ENCODE assay signal across 11 cellular contexts in the genomic region with DNA sequence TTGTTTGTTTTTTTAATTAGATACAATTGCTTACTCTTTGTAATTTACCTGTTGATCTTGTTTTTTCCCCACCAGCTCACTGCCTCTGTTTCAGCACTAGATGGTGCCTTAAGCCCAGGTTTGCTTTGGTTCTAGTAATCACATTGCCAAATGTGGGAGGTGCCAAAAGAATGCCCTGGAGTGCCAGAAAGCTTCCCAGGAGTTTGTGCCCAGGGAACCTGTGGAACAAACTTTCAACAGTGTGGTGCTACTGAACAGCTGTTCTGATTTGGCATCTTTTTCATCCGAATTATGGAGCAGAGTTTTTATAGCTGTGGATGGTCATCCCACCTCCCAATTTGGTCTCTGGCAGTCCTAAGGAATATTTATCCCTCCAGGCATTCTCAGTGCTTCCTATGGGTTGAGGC.
DNase-seq lines count a peak whose midpoint lies in the region; ATAC-seq and TF ChIP-seq lines count a peak whose summit lies in the region.
"Had no signal": no experiment of that assay in that cellular context is flagged by ENCODE, and none has a peak within 500 bp of the region (broad histone marks: within the 10 kb centered on the region; RNA-seq: fewer than 3 reads in every experiment).

No MANE protein-coding gene starts in this region.

- no peaks in the 10 kb centered on the region for H3K27me3 ChIP-seq in WERI-Rb-1 (ENCODE audit: insufficient read depth, low read depth, severe bottlenecking)
- no peaks in the 10 kb centered on the region for H3K27me3 ChIP-seq in aorta (ENCODE audit: control insufficient read depth in 1 of 2, insufficient read depth in 2 of 2, low read length in 1 of 2)
- H3K27me3 ChIP-seq: upper lobe of left lung had no signal

- no peaks in the 10 kb centered on the region for H3K9me3 ChIP-seq in WERI-Rb-1 (ENCODE audit: severe bottlenecking)
- H3K9me3 ChIP-seq in aorta (ENCODE audit: control insufficient read depth, low read length): no peaks in the 10 kb centered on the region
- H3K9me3 ChIP-seq: upper lobe of left lung had no signal

- WGBS in aorta, 2 donors: 33 to 41% methylated on average over 1 of the region's 1 CpG

- H3K27me3 Mint-ChIP-seq in activated naive CD4-positive, alpha-beta T cell treated with anti-CD3 and anti-CD28 coated beads for 36 hours (ENCODE audit: low read depth): no peaks in the 10 kb centered on the region
- H3K27me3 Mint-ChIP-seq: activated B cell treated with CpG ODN at 0.5 μM for 24 hours, memory B cell had no signal

- peaks cover 7% of the 10 kb centered on the region for H3K9me3 Mint-ChIP-seq in activated naive CD4-positive, alpha-beta T cell treated with anti-CD3 and anti-CD28 coated beads for 36 hours

- H3K4me3 ChIP-seq in AG10803 (ENCODE audit: low read length) (no peak overlapping the region), WERI-Rb-1 (ENCODE audit: low read depth, low read length) (no peak overlapping the region), aorta (ENCODE audit: low read length in 2 of 2) (no peak overlapping the region)
- H3K4me3 ChIP-seq: upper lobe of left lung had no signal

- no peak overlapping the region for H3K4me3 Mint-ChIP-seq in activated naive CD4-positive, alpha-beta T cell treated with anti-CD3 and anti-CD28 coated beads for 36 hours
- H3K4me3 Mint-ChIP-seq: activated B cell treated with CpG ODN at 0.5 μM for 24 hours, memory B cell had no signal

- TF ChIP-seq CTCF in AG10803 (conservative IDR thresholded peaks at IDR 0.05; ENCODE audit: low read length) (peak; percentile 33), WERI-Rb-1 (IDR thresholded peaks at IDR 0.05; ENCODE audit: low read depth, low read length) (peak; percentile 64)

- no peaks in the 10 kb centered on the region for H3K36me3 ChIP-seq in WERI-Rb-1
- H3K36me3 ChIP-seq in aorta (ENCODE audit: control insufficient read depth in 1 of 2, insufficient read depth in 2 of 2, low read length in 1 of 2): no peaks in the 10 kb centered on the region
- H3K36me3 ChIP-seq: upper lobe of left lung had no signal

- H3K4me1 ChIP-seq in aorta (ENCODE audit: control insufficient read depth in 1 of 2, insufficient read depth in 2 of 2, low read length in 2 of 2): no peaks in the 10 kb centered on the region
- H3K4me1 ChIP-seq: upper lobe of left lung had no signal

- ATAC-seq in aorta (ENCODE audit: low FRiP score): no peak
- no peak for ATAC-seq in GM21737 (IDR thresholded peaks at IDR 0.05; ENCODE audit: unreplicated experiment)

- DNase-seq in AG10803 (ENCODE audit: low read depth) (peak; percentile 1), HK-2 (ENCODE audit: unreplicated experiment) (peak; percentile 15), WERI-Rb-1 (peak; percentile 40), inferior parietal cortex (ENCODE audit: extremely low spot score) (peak; percentile 42), aorta (no peak)
- DNase-seq in activated naive CD4-positive, alpha-beta T cell treated with anti-CD3 and anti-CD28 coated beads for 36 hours: no peak
- DNase-seq in stimulated activated CD4-positive, alpha-beta T cell treated with anti-CD3 and anti-CD28 coated beads, Interleukin-2, amount 100 ng/mL, for 48 hours: no peak
- DNase-seq: activated B cell treated with CpG ODN at 0.5 μM for 24 hours had no signal

- no peaks in the 10 kb centered on the region for H3K4me1 Mint-ChIP-seq in activated naive CD4-positive, alpha-beta T cell treated with anti-CD3 and anti-CD28 coated beads for 36 hours (ENCODE audit: low read depth)
- H3K4me1 Mint-ChIP-seq: activated B cell treated with CpG ODN at 0.5 μM for 24 hours, memory B cell had no signal

- intact Hi-C loops in activated naive CD4-positive, alpha-beta T cell treated with anti-CD3 and anti-CD28 coated beads for 36 hours (cut with micrococcal nuclease): no loop called here
- intact Hi-C loops in aorta (cut with DNase I): no loop called here

- no peak overlapping the region for H3K27ac Mint-ChIP-seq in activated naive CD4-positive, alpha-beta T cell treated with anti-CD3 and anti-CD28 coated beads for 36 hours
- H3K27ac Mint-ChIP-seq: activated B cell treated with CpG ODN at 0.5 μM for 24 hours, memory B cell had no signal

- H3K36me3 Mint-ChIP-seq in activated naive CD4-positive, alpha-beta T cell treated with anti-CD3 and anti-CD28 coated beads for 36 hours (ENCODE audit: low read depth): no peaks in the 10 kb centered on the region
- H3K36me3 Mint-ChIP-seq: memory B cell had no signal

- CTCF ChIA-PET in activated naive CD4-positive, alpha-beta T cell treated with anti-CD3 and anti-CD28 coated beads for 36 hours (lab: Charles Lee): no interaction called here

- H3K27ac ChIP-seq in WERI-Rb-1 (no peak overlapping the region), aorta (ENCODE audit: low read depth in 1 of 2, low read length in 2 of 2) (no peak overlapping the region)
- H3K27ac ChIP-seq: upper lobe of left lung had no signal

Comparison
In these comparisons a context has a peak if more than half of its experiments do, and no peak if none do; other contexts are left out.
1. DNase-seq: peak in AG10803 (single experiment), HK-2 (single experiment), WERI-Rb-1 (single experiment) and inferior parietal cortex (single experiment); none in activated naive CD4-positive, alpha-beta T cell treated with anti-CD3 and anti-CD28 coated beads for 36 hours (single experiment), aorta (0 of 2) and stimulated activated CD4-positive, alpha-beta T cell treated with anti-CD3 and anti-CD28 coated beads, Interleukin-2, amount 100 ng/mL, for 48 hours (0 of 2).